Comparison of ENCODE assay signal across 24 cellular contexts in the genomic region with DNA sequence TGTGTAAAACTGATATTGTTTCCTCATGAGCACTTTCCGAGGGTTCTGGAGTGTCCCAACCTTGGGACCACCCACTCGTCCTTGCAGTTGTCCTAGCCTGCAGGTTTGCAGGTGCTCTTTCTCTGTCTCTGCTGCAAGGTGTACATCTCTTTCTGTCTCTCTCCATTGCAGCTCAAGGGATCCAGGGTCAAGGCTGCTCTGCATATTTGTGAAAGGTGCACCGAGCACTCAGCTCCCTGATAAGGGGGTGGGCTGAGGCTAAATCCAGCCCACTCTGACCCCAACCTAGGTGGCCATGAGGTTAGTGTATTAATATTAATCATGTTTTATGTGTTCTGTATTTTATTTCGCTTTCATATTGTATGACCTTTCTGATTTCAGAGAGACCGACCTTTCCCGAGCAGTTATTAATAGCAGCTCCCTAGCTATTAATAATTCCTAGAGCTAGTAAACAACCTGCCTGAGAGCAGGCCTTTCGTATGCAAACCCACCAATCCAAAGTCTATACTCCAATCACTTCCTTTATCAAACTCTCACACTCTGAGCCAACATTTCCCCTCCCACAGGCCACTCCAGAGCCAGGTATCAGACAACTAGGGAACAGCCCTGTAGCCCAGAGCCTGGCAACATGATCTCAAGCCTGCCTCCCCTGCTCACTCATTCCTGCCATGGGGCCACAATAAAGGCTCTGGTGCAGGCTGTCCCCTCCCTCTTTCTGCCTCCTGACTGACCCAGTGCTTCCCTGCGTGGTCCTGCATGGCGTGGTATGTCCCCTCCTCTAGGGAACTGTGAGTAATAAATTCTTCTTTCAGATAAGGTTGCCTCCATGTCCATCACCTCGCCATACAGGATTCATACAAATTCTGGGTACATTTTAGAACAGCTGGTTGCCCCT.
"Had no signal": no experiment of that assay in that cellular context is flagged by ENCODE, and none has a peak within 500 bp of the region (broad histone marks: within the 10 kb centered on the region; RNA-seq: fewer than 3 reads in every experiment).

No MANE protein-coding gene starts in this region.

- H3K4me1 Mint-ChIP-seq: activated CD4-positive, alpha-beta T cell treated with anti-CD3 and anti-CD28 coated beads for 36 hours; activated naive CD8-positive, alpha-beta T cell treated with anti-CD3 and anti-CD28 coated beads, Interleukin-2, amount 10 ng/mL, durations not matched to agents 7 days and 5 days; central memory CD8-positive, alpha-beta T cell; naive B cell had no signal

- H3K9me3 ChIP-seq: sigmoid colon, thyroid gland had no signal

- H3K9me3 Mint-ChIP-seq: activated naive CD8-positive, alpha-beta T cell treated with anti-CD3 and anti-CD28 coated beads, Interleukin-2, amount 10 ng/mL, durations not matched to agents 7 days and 5 days; activated T-helper 2 cell treated with anti-CD3 and anti-CD28 coated beads, Interferon-gamma antibody, Interleukin-2, Interleukin-4, amounts not matched to agents 10 μg/mL and 5 μg/mL and 100 μg/mL, durations not matched to agents 14 hours and 24 hours and 36 hours; brain; central memory CD8-positive, alpha-beta T cell; naive B cell; neural progenitor cell; T-helper 2 cell treated with Interferon-gamma antibody and Interleukin-4, amounts not matched to agents 5 μg/mL and 100 μg/mL, for 36 hours; WTC11 had no signal

- H3K4me3 Mint-ChIP-seq: activated CD4-positive, alpha-beta T cell treated with anti-CD3 and anti-CD28 coated beads for 36 hours; activated naive CD8-positive, alpha-beta T cell treated with anti-CD3 and anti-CD28 coated beads, Interleukin-2, amount 10 ng/mL, durations not matched to agents 7 days and 5 days; brain; central memory CD8-positive, alpha-beta T cell; naive B cell; neural progenitor cell; T-helper 2 cell treated with Interferon-gamma antibody and Interleukin-4, amounts not matched to agents 5 μg/mL and 100 μg/mL, for 36 hours; WTC11 had no signal

- H3K9ac ChIP-seq: neural progenitor cell had no signal

- H3K36me3 Mint-ChIP-seq: activated naive CD8-positive, alpha-beta T cell treated with anti-CD3 and anti-CD28 coated beads, Interleukin-2, amount 10 ng/mL, durations not matched to agents 7 days and 5 days; brain; neural progenitor cell; WTC11 had no signal

- H2AFZ ChIP-seq: neural progenitor cell had no signal

- DNase-seq: activated CD4-positive, alpha-beta T cell treated with anti-CD3 and anti-CD28 coated beads for 36 hours; activated CD4-positive, alpha-beta T cell treated with anti-CD3 and anti-CD28 coated beads, Interleukin-2, amount 50 U/mL, for 48 hours; activated naive CD4-positive, alpha-beta T cell treated with Interleukin-2 at 50 U/mL for 16 hours; activated naive CD8-positive, alpha-beta T cell treated with anti-CD3 and anti-CD28 coated beads, Interleukin-2, amount 10 ng/mL, durations not matched to agents 7 days and 5 days; activated T-cell treated with anti-CD3 and anti-CD28 coated beads, Interleukin-2, amount 50 U/mL, for 1 hour; amygdala; cortex of kidney; effector CD8-positive, alpha-beta T cell; left colon; naive B cell; sigmoid colon; stimulated activated CD4-positive, alpha-beta T cell treated with anti-CD3 and anti-CD28 coated beads, Interleukin-12 subunit alpha, Interleukin-12 subunit beta, amount 100 ng/mL, for 4 hours; stimulated activated CD4-positive, alpha-beta T cell treated with anti-CD3 and anti-CD28 coated beads, Interleukin-1b, Interleukin-23, amount 100 ng/mL, for 48 hours; stimulated activated CD8-positive, alpha-beta memory T cell treated with anti-CD3 and anti-CD28 coated beads, Interleukin-4, amount 100 ng/mL, for 48 hours; stimulated activated naive CD4-positive, alpha-beta T cell; thyroid gland had no signal

- H3K4me2 ChIP-seq: neural progenitor cell had no signal

- H3K27me3 ChIP-seq: neural progenitor cell, sigmoid colon, thyroid gland had no signal

- H3K27ac ChIP-seq: neural progenitor cell, sigmoid colon, SK-N-MC, thyroid gland had no signal

- H3K27ac Mint-ChIP-seq: activated CD4-positive, alpha-beta T cell treated with anti-CD3 and anti-CD28 coated beads for 36 hours; activated naive CD8-positive, alpha-beta T cell treated with anti-CD3 and anti-CD28 coated beads, Interleukin-2, amount 10 ng/mL, durations not matched to agents 7 days and 5 days; activated T-helper 2 cell treated with anti-CD3 and anti-CD28 coated beads, Interferon-gamma antibody, Interleukin-2, Interleukin-4, amounts not matched to agents 10 μg/mL and 5 μg/mL and 100 μg/mL, durations not matched to agents 14 hours and 24 hours and 36 hours; brain; naive B cell; neural progenitor cell; T-helper 2 cell treated with Interferon-gamma antibody and Interleukin-4, amounts not matched to agents 5 μg/mL and 100 μg/mL, for 36 hours; WTC11 had no signal

- H3K36me3 ChIP-seq: neural progenitor cell, sigmoid colon, thyroid gland had no signal

- H3K27me3 Mint-ChIP-seq: activated CD4-positive, alpha-beta T cell treated with anti-CD3 and anti-CD28 coated beads for 36 hours had no signal

- H3K4me1 ChIP-seq: neural progenitor cell, sigmoid colon, thyroid gland had no signal

- H3K4me3 ChIP-seq: neural progenitor cell, sigmoid colon, SK-N-MC, thyroid gland had no signal

- ATAC-seq: activated CD4-positive, alpha-beta T cell treated with anti-CD3 and anti-CD28 coated beads for 36 hours; esophagus mucosa; left colon; WTC11 had no signal
